9 cellular contexts compared by ENCODE assay signal in genomic region chr12:26271889-26272492, GRCh38.
A peak's percentile ranks its signal among the peaks of the same experiment; 100 is the strongest.
DNase-seq lines count a peak whose midpoint lies in the region; ATAC-seq, FAIRE-seq and TF ChIP-seq lines count a peak whose summit lies in the region.
"Had no signal": no experiment of that assay in that cellular context is flagged by ENCODE, and none has a peak within 500 bp of the region (broad histone marks: within the 10 kb centered on the region; RNA-seq: fewer than 3 reads in every experiment).

No MANE protein-coding gene starts in this region.

- peak; percentile 19 for ATAC-seq in body of pancreas
- ATAC-seq in HepG2, result no peak
- no peak for ATAC-seq in HG03469 (IDR thresholded peaks at IDR 0.05; ENCODE audit: unreplicated experiment)

- TF ChIP-seq EP300 in HepG2 (IDR thresholded peaks at IDR 0.05; ENCODE audit: low read depth in 2 of 2, low read length in 2 of 2), result no peak
- TF ChIP-seq EP300 in HepG2 (CRISPR knock-in tag; IDR thresholded peaks at IDR 0.05; ENCODE audit: borderline replicate concordance), result no peak

- intact Hi-C loops in body of pancreas (cut with DNase I) (no loop called here), HepG2 (cut with micrococcal nuclease; ENCODE audit: unreplicated experiment) (loop anchor here (5.0 kb wide), 1 partner anchor 175 kb away; no protein-coding TSS in a partner anchor), thyroid gland (cut with DNase I) (no loop called here)

- H2AFZ ChIP-seq in HepG2 (ENCODE audit: low read length), result no peak overlapping the region

- H3K4me3 ChIP-seq in body of pancreas (no peak overlapping the region), HepG2 (replicated peaks in 1 of 3; ENCODE audit: insufficient read depth in 1 of 3, low read depth in 2 of 3, low read length in 3 of 3) (no peak overlapping the region), thyroid gland (replicated peaks in 1 of 3) (no peak overlapping the region)

- H4K20me1 ChIP-seq in HepG2 (ENCODE audit: insufficient read depth, low read length), result no peaks in the 10 kb centered on the region

- in situ Hi-C loops in HepG2 (cut with HindIII; ENCODE audit: extremely low pct_ligation_motif_present, low pct_unique_long_range_greater_than_20kb), result no loop called here

- TF ChIP-seq POLR2A in body of pancreas (IDR thresholded peaks at IDR 0.05) (no peak), HepG2 (IDR thresholded peaks at IDR 0.05; ENCODE audit: insufficient read depth in 1 of 2, low read depth in 2 of 2, low read length in 2 of 2) (no peak), thyroid gland (IDR thresholded peaks at IDR 0.05) (no peak)

- H3K27ac ChIP-seq in body of pancreas (peak overlapping the region in 3 of 4 donors; percentile 57 to 72 (median 71)), HepG2 (ENCODE audit: extremely low read length, insufficient read depth, low read length) (no peak overlapping the region), thyroid gland (no peak overlapping the region)
- H3K27ac ChIP-seq: 22Rv1 had no signal

- H3K4me1 ChIP-seq in body of pancreas (peaks cover 35% of the 10 kb centered on the region), HepG2 (ENCODE audit: insufficient read depth, low read length) (peaks cover 61% of the 10 kb centered on the region), thyroid gland (peaks cover 40 to 59% of the 10 kb centered on the region in 2 donors)

- CTCF ChIA-PET in HepG2 (lab: Yijun Ruan, JAX; ENCODE audit: low intra/inter-chr PET ratio, low total read pairs), result no interaction called here

- no peak overlapping the region for H3K9ac ChIP-seq in HepG2 (ENCODE audit: insufficient read depth, low read depth, low read length)

- peak; percentile 4 for DNase-seq in DMS 273 (lab: John Stamatoyannopoulos, UW; ENCODE audit: unreplicated experiment)
- no peak for DNase-seq in DMS 273 treated with DMSO at 0.1 percent for 48 hours (lab: John Stamatoyannopoulos, UW)
- peak; percentile 71 to 82 (median 81) for DNase-seq in body of pancreas
- no peak for DNase-seq in HepG2 (ENCODE audit: low spot score)
- DNase-seq in thyroid gland, result peak; percentile 83 to 88
- DNase-seq in DMS79 (lab: John Stamatoyannopoulos, UW), result no peak
- no peak for DNase-seq in ecto neural progenitor cell (ENCODE audit: low spot score)

- H3K36me3 ChIP-seq in body of pancreas (replicated peaks in 1 of 2; ENCODE audit: insufficient read depth in 1 of 2, low read depth in 2 of 2) (no peaks in the 10 kb centered on the region), HepG2 (replicated peaks in 1 of 2; ENCODE audit: control insufficient read depth in 1 of 2, insufficient read depth in 2 of 2, low read length in 2 of 2) (no peaks in the 10 kb centered on the region), thyroid gland (no peaks in the 10 kb centered on the region)

- no peaks in the 10 kb centered on the region for H3K9me3 ChIP-seq in body of pancreas
- H3K9me3 ChIP-seq in HepG2 (ENCODE audit: low read length), result no peaks in the 10 kb centered on the region
- H3K9me3 ChIP-seq in thyroid gland, result no peaks in the 10 kb centered on the region

- no peaks in the 10 kb centered on the region for H3K27me3 ChIP-seq in body of pancreas
- no peaks in the 10 kb centered on the region for H3K27me3 ChIP-seq in HepG2 (ENCODE audit: control insufficient read depth in 1 of 2, insufficient read depth in 2 of 2, low read length in 2 of 2)
- H3K27me3 ChIP-seq in thyroid gland, result no peaks in the 10 kb centered on the region

- BruUV-seq in HepG2 (replicated peaks; lab: Mats Ljungman, UMichigan), result no TSS peak

- no peak overlapping the region for H3K4me2 ChIP-seq in HepG2 (ENCODE audit: low read depth, low read length)

- no peak for FAIRE-seq in HepG2 (lab: Jason Lieb, UNC)

- TF ChIP-seq CTCF in body of pancreas (IDR thresholded peaks at IDR 0.05) (no peak), HepG2 (CRISPR knock-in tag; IDR thresholded peaks at IDR 0.05) (no peak), thyroid gland (IDR thresholded peaks at IDR 0.05) (no peak)

- WGBS in body of pancreas, 2 donors, result 50 to 60% methylated on average over 14 of the region's 14 CpGs
- 47% methylated on average over 14 of the region's 14 CpGs for WGBS in HepG2 (ENCODE audit: low lambda C conversion rate)
- 55% methylated on average over 14 of the region's 14 CpGs for WGBS in thyroid gland, 2 donors

- H3K79me2 ChIP-seq in HepG2 (ENCODE audit: insufficient read depth, low read length), result no peaks in the 10 kb centered on the region

- TF ChIP-seq RAD21 in HepG2 (CRISPR knock-in tag; IDR thresholded peaks at IDR 0.05), result no peak

- POLR2A ChIA-PET in HepG2 (lab: Yijun Ruan, JAX), result no interaction called here

TF ChIP-seq in HepG2, 621 proteins besides CTCF, POLR2A, EP300 and RAD21:
- TF ChIP-seq ZNF768 (CRISPR knock-in tag; IDR thresholded peaks at IDR 0.05) (peak; percentile 90), USF2 (IDR thresholded peaks at IDR 0.05; ENCODE audit: low read depth, low read length) (no peak), USF2 (CRISPR knock-in tag; IDR thresholded peaks at IDR 0.05; ENCODE audit: borderline replicate concordance) (no peak)

Comparison
In these comparisons a context has a peak if more than half of its experiments do, and no peak if none do; other contexts are left out.
1. DNase-seq: peak in DMS 273 (single experiment), body of pancreas (4 of 4) and thyroid gland (2 of 2); none in DMS 273 treated with DMSO at 0.1 percent for 48 hours (single experiment), HepG2 (single experiment), DMS79 (single experiment) and ecto neural progenitor cell (single experiment).
2. H3K27ac ChIP-seq: peak in body of pancreas (3 of 4); none in HepG2 (single experiment) and thyroid gland (0 of 3).